2 cellular contexts compared by ENCODE assay signal in genomic region chr5:69074664-69075521, GRCh38.
TF ChIP-seq lines count a peak whose summit lies in the region.

No MANE protein-coding gene starts in this region.

TF ChIP-seq in SK-N-SH, 30 proteins besides CTCF, POLR2A, EP300 and RAD21 (continued from another document):
- TF ChIP-seq, protein P1, sequence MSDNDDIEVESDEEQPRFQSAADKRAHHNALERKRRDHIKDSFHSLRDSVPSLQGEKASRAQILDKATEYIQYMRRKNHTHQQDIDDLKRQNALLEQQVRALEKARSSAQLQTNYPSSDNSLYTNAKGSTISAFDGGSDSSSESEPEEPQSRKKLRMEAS (IDR thresholded peaks at IDR 0.05; ENCODE audit: low read depth): no peak
- TF ChIP-seq MEF2A (IDR thresholded peaks at IDR 0.05; ENCODE audit: borderline replicate concordance, low read depth) (no peak), EZH2phosphoT487 (IDR thresholded peaks at IDR 0.05; ENCODE audit: borderline replicate concordance, low read depth) (no peak), CHD2 (IDR thresholded peaks at IDR 0.05; ENCODE audit: low read length, partially characterized antibody) (no peak), PBX3 (IDR thresholded peaks at IDR 0.05) (no peak), POLR2AphosphoS5 (IDR thresholded peaks at IDR 0.05; ENCODE audit: low read depth, low read length) (no peak), USF1 (IDR thresholded peaks at IDR 0.05; ENCODE audit: borderline replicate concordance, low read depth) (no peak), YY1 (IDR thresholded peaks at IDR 0.05; ENCODE audit: low read depth) (no peak), RXRA (IDR thresholded peaks at IDR 0.05; ENCODE audit: borderline replicate concordance, low read depth) (no peak)
TF ChIP-seq in SK-N-SH: peak in this region for 0.

TF ChIP-seq in SK-N-SH treated with all-trans-retinoic acid at 6 μM for 48 hours, 23 proteins besides CTCF, POLR2A, EP300 and RAD21 (continued from another document):
- TF ChIP-seq CSRNP3 (CRISPR knock-in tag; IDR thresholded peaks at IDR 0.05) (no peak), TSHZ2 (CRISPR knock-in tag; IDR thresholded peaks at IDR 0.05) (no peak), ISL1 (CRISPR knock-in tag; IDR thresholded peaks at IDR 0.05) (no peak), ARNTL (CRISPR knock-in tag; IDR thresholded peaks at IDR 0.05; ENCODE audit: borderline replicate concordance, low read depth) (no peak), PATZ1 (CRISPR knock-in tag; IDR thresholded peaks at IDR 0.05; ENCODE audit: borderline replicate concordance) (no peak), RARB (CRISPR knock-in tag; IDR thresholded peaks at IDR 0.05) (no peak), TCF4 (CRISPR knock-in tag; IDR thresholded peaks at IDR 0.05; ENCODE audit: borderline replicate concordance) (no peak), TOX (CRISPR knock-in tag; IDR thresholded peaks at IDR 0.05; ENCODE audit: borderline replicate concordance) (no peak)
